1 cellular context compared by ENCODE assay signal in genomic region chr2:126879348-126880261, GRCh38.
TF ChIP-seq lines count a peak whose summit lies in the region.

No MANE protein-coding gene starts in this region.

TF ChIP-seq in IMR-90, 13 proteins besides CTCF, POLR2A, EP300 and RAD21:
- no peak for TF ChIP-seq MAFK (IDR thresholded peaks at IDR 0.05; ENCODE audit: low read depth, low read length)
- no peak for TF ChIP-seq MAZ (IDR thresholded peaks at IDR 0.05; ENCODE audit: borderline replicate concordance, low read depth, low read length)
